9 cellular contexts compared by ENCODE assay signal in the genomic region with DNA sequence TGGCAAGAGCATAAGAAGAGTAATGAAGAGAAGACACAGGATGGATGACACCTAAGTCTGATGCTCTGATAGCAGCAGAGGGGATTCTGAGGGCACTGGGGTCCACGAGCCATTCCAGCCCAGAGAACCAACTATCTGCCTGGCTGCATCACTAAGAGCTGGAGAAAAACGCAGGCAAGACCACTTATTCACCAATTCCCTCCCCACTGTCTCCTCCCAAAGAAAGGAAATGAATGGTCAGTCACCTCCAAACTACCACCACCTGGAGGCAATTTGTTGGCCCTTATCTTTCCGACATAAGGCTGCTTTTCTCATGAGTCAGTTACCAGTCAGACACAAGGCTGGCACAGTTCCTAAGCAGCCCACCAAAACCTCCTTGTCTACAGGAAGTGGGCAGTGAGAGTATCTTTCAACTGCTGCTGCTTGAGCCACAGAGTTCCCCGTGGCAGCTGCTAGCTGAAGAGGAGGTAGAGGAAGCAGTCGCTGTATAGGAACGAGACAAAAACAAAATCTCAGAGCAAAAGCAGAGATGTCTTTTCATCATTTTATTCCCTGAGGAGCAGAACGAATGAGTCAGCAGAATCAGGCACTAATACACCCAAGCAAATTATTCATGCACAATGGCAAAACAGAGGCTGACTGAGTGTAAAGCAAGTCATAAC.
DNase-seq lines count a peak whose midpoint lies in the region; TF ChIP-seq lines count a peak whose summit lies in the region.
"Had no signal": no experiment of that assay in that cellular context is flagged by ENCODE, and none has a peak within 500 bp of the region (broad histone marks: within the 10 kb centered on the region; RNA-seq: fewer than 3 reads in every experiment).

No MANE protein-coding gene starts in this region.

- H3K79me2 ChIP-seq in KMS-11 (ENCODE audit: insufficient read depth, low read depth), result no peaks in the 10 kb centered on the region

- H3K4me2 ChIP-seq in KMS-11, result peak overlapping the region; percentile 81

- DNase-seq in Caki2 (ENCODE audit: low read depth) (peak; percentile 71), esophagus muscularis mucosa (ENCODE audit: extremely low spot score) (no peak), RPMI8226 (no peak), NCI-H2171 treated with DMSO at 0.1 percent for 48 hours (lab: John Stamatoyannopoulos, UW) (no peak), SK-N-DZ (ENCODE audit: low spot score) (no peak)
- DNase-seq in activated CD8-positive, alpha-beta memory T cell treated with anti-CD3 and anti-CD28 coated beads for 1 hour (ENCODE audit: extremely low read depth in 1 of 2, low read depth in 1 of 2), result peak; percentile 44 to 50
- peak; percentile 24 for DNase-seq in stimulated activated CD4-positive, alpha-beta T cell treated with anti-CD3 and anti-CD28 coated beads, Interleukin-12 subunit alpha, Interleukin-12 subunit beta, amount 100 ng/mL, for 4 hours
- DNase-seq: pancreas had no signal

- in situ Hi-C loops in Caki2 (cut with HindIII; ENCODE audit: low pct_unique_long_range_greater_than_20kb, low sequenced_read_pairs), result no loop called here

- TF ChIP-seq POLR2A in esophagus muscularis mucosa (IDR thresholded peaks at IDR 0.05; ENCODE audit: low read depth), result no peak

- H3K9me3 ChIP-seq in esophagus muscularis mucosa, result no peaks in the 10 kb centered on the region
- H3K9me3 ChIP-seq: pancreas had no signal

- no peaks in the 10 kb centered on the region for H4K20me1 ChIP-seq in KMS-11 (ENCODE audit: insufficient read depth)

- H3K27ac ChIP-seq in KMS-11 (peak overlapping the region; percentile 39; the same call in 1 of the 2 replicates), esophagus muscularis mucosa (replicated peaks in 1 of 4) (peak overlapping the region; percentile 45 to 60 (median 52))

- TF ChIP-seq CTCF in KMS-11 (conservative IDR thresholded peaks at IDR 0.05; ENCODE audit: low read depth, low read length) (no peak), esophagus muscularis mucosa (IDR thresholded peaks at IDR 0.05) (no peak)

- H3K27me3 ChIP-seq in KMS-11 (ENCODE audit: insufficient read depth, low read depth), result no peaks in the 10 kb centered on the region
- no peaks in the 10 kb centered on the region for H3K27me3 ChIP-seq in esophagus muscularis mucosa
- H3K27me3 ChIP-seq: pancreas had no signal

- intact Hi-C loops in esophagus muscularis mucosa (cut with DNase I), result no loop called here

- H3K4me1 ChIP-seq in KMS-11 (ENCODE audit: low read depth, poor library complexity, severe bottlenecking), result peaks cover 35% of the 10 kb centered on the region
- peaks cover 48 to 52% (median 49%) of the 10 kb centered on the region in 4 donors for H3K4me1 ChIP-seq in esophagus muscularis mucosa

- no peak overlapping the region for H2AFZ ChIP-seq in KMS-11 (ENCODE audit: low read depth)

- 34% methylated on average over 7 of the region's 7 CpGs for WGBS in esophagus muscularis mucosa

- H3K36me3 ChIP-seq in KMS-11 (ENCODE audit: insufficient read depth), result no peaks in the 10 kb centered on the region
- peaks cover 0 to 18% (median 4%) of the 10 kb centered on the region in 4 donors for H3K36me3 ChIP-seq in esophagus muscularis mucosa
- H3K36me3 ChIP-seq: pancreas had no signal

- H3K4me3 ChIP-seq in KMS-11 (IDR thresholded peaks at IDR 0.05; ENCODE audit: insufficient read depth, low read depth, low read length), result no peak overlapping the region
- H3K4me3 ChIP-seq in esophagus muscularis mucosa, result no peak overlapping the region
- H3K4me3 ChIP-seq: pancreas had no signal

- H3K9ac ChIP-seq in KMS-11, result peak overlapping the region; percentile 27; the same call in 1 of the 2 replicates

- TF ChIP-seq EP300 in esophagus muscularis mucosa (IDR thresholded peaks at IDR 0.05), result no peak

Comparison
In these comparisons a context has a peak if more than half of its experiments do, and no peak if none do; other contexts are left out.
1. DNase-seq: peak in Caki2 (single experiment), activated CD8-positive, alpha-beta memory T cell treated with anti-CD3 and anti-CD28 coated beads for 1 hour (2 of 2) and stimulated activated CD4-positive, alpha-beta T cell treated with anti-CD3 and anti-CD28 coated beads, Interleukin-12 subunit alpha, Interleukin-12 subunit beta, amount 100 ng/mL, for 4 hours (single experiment); none in esophagus muscularis mucosa (single experiment), RPMI8226 (single experiment), NCI-H2171 treated with DMSO at 0.1 percent for 48 hours (single experiment) and SK-N-DZ (single experiment).